Comparison of ENCODE assay signal across 26 cellular contexts in the genomic region with DNA sequence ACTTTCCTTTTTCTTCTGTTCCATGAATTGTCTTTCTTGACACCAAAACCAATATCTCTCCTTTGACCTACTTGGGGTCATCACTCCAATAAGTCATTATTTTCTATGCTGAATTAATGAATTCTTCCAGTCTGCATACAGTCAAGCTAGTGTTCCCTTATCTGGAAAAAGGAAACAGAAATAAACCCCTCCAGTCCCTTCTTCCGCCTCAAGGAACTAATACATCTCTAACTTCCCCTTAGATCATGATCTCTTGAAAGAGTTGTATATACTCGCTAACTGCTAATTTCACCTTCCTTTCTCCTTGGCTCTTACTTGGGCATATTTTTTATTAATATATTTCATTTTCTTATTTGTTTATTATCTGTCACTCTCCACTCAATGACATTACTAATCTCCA. TPM values are rescaled to one million over a fixed set of nuclear protein-coding genes. Genes with fewer than 3 reads are reported as not detected.
DNase-seq lines count a peak whose midpoint lies in the region; ATAC-seq, FAIRE-seq and TF ChIP-seq lines count a peak whose summit lies in the region.
"Had no signal": no experiment of that assay in that cellular context is flagged by ENCODE, and none has a peak within 500 bp of the region (broad histone marks: within the 10 kb centered on the region; RNA-seq: fewer than 3 reads in every experiment).

No MANE protein-coding gene starts in this region.

- peaks cover 17% of the 10 kb centered on the region for H3K9me3 Mint-ChIP-seq in activated T-helper 1 cell treated with anti-CD3 and anti-CD28 coated beads, Interleukin-12 subunit alpha, Interleukin-12 subunit beta, Interleukin-2, Interleukin-4 antibody, amounts not matched to agents 30 ng/mL and 10 ng/mL and 1 ng/mL, durations not matched to agents 14 hours and 24 hours and 36 hours
- H3K9me3 Mint-ChIP-seq: GM23338 had no signal

- peaks cover 4% of the 10 kb centered on the region for H3K36me3 Mint-ChIP-seq in activated T-helper 1 cell treated with anti-CD3 and anti-CD28 coated beads, Interleukin-12 subunit alpha, Interleukin-12 subunit beta, Interleukin-2, Interleukin-4 antibody, amounts not matched to agents 30 ng/mL and 10 ng/mL and 1 ng/mL, durations not matched to agents 14 hours and 24 hours and 36 hours (ENCODE audit: low read depth)
- H3K36me3 Mint-ChIP-seq: CD14-positive monocyte had no signal

- H3K9me2 ChIP-seq in OCI-LY7 (ENCODE audit: insufficient read depth, low read length): no peaks in the 10 kb centered on the region

- H2AFZ ChIP-seq in OCI-LY7 (ENCODE audit: low read length): peak overlapping the region; percentile 98; the same call in 1 of the 2 replicates
- no peak overlapping the region for H2AFZ ChIP-seq in K562 (ENCODE audit: low read depth, low read length)
- H2AFZ ChIP-seq: GM23338 had no signal

- POLR2A ChIA-PET in OCI-LY7 (lab: Charles Lee) (interaction anchor here (1.5 to 2.5 kb wide), 3 partner anchors 9 to 39 kb away, joined by 4 to 11 read pairs (median 9); no protein-coding TSS in a partner anchor), K562 (lab: Yijun Ruan, JAX) (no interaction called here)

- TF ChIP-seq POLR2A in K562 (conservative IDR thresholded peaks at IDR 0.05): no peak

- H3K9me3 ChIP-seq in OCI-LY7 (ENCODE audit: low read length) (peaks cover 12% of the 10 kb centered on the region; the same call in 1 of the 2 replicates), K562 (replicated peaks; ENCODE audit: control insufficient read depth, insufficient read depth, low read depth, low read length) (no peaks in the 10 kb centered on the region), small intestine (ENCODE audit: control insufficient read depth, low read depth) (no peaks in the 10 kb centered on the region)
- H3K9me3 ChIP-seq: Peyer's patch had no signal

- TF ChIP-seq EP300 in K562 (IDR thresholded peaks at IDR 0.05; ENCODE audit: low read length): no peak

- no peaks in the 10 kb centered on the region for H4K20me1 ChIP-seq in OCI-LY7 (ENCODE audit: insufficient read depth, low read length)
- H4K20me1 ChIP-seq in K562 (replicated peaks; ENCODE audit: control insufficient read depth, insufficient read depth, low read length): no peaks in the 10 kb centered on the region

- H3K4me2 ChIP-seq in OCI-LY7 (ENCODE audit: low read length) (no peak overlapping the region), K562 (ENCODE audit: insufficient read depth, low read length) (no peak overlapping the region)
- H3K4me2 ChIP-seq: GM23338 had no signal

- H3K9me1 ChIP-seq in K562 (ENCODE audit: control insufficient read depth, insufficient read depth, low read length): no peaks in the 10 kb centered on the region

- DNase-seq in CD1c-positive myeloid dendritic cell (ENCODE audit: extremely low spot score) (peak; percentile 51), HL-60 (ENCODE audit: low read depth in 1 of 2, low spot score in 1 of 2) (no peak), OCI-LY7 (ENCODE audit: low spot score) (no peak), K562 (ENCODE audit: extremely low read depth in 1 of 4, low spot score in 3 of 4) (no peak), NCI-H2171 treated with DMSO at 0.1 percent for 48 hours (lab: John Stamatoyannopoulos, UW) (no peak), T1000 (lab: John Stamatoyannopoulos, UW) (no peak), small intestine (no peak)
- no peak for DNase-seq in activated T-helper 1 cell treated with anti-CD3 and anti-CD28 coated beads, Interleukin-12 subunit alpha, Interleukin-12 subunit beta, Interleukin-2, Interleukin-4 antibody, amounts not matched to agents 30 ng/mL and 10 ng/mL and 1 ng/mL, durations not matched to agents 14 hours and 24 hours and 36 hours (ENCODE audit: low spot score)
- DNase-seq: COR-L47, DMS 273 treated with DMSO at 0.1 percent for 48 hours, GDM1, HCEC 1CT, NCI-H1092 treated with DMSO at 0.1 percent for 48 hours, NCI-H1694, NCI-H2107, NCI-H226, NCI-H524, NCI-H82, Peyer's patch, T-cell had no signal

- FAIRE-seq in K562 (lab: Jason Lieb, UNC) (no peak), small intestine (lab: Jason Lieb, UNC) (no peak)
- FAIRE-seq: GM12878 had no signal

- intact Hi-C loops in OCI-LY7 (cut with micrococcal nuclease; ENCODE audit: unreplicated experiment): loop anchor here (10.0 kb wide), 2 partner anchors 1113 to 1213 kb away; a partner anchor contains a TSS
- intact Hi-C loops in K562 (cut with micrococcal nuclease): no loop called here
- intact Hi-C loops in activated T-helper 1 cell treated with anti-CD3 and anti-CD28 coated beads, Interleukin-12 subunit alpha, Interleukin-12 subunit beta, Interleukin-2, Interleukin-4 antibody, amounts not matched to agents 30 ng/mL and 10 ng/mL and 1 ng/mL, durations not matched to agents 14 hours and 24 hours and 36 hours (cut with micrococcal nuclease): no loop called here

- ATAC-seq in K562: no peak
- ATAC-seq: GM12878, GM23338, Right ventricle myocardium inferior, T-cell had no signal

- H3K27me3 ChIP-seq in HL-60 (ENCODE audit: insufficient read depth, poor library complexity, severe bottlenecking): no peaks in the 10 kb centered on the region
- no peaks in the 10 kb centered on the region for H3K27me3 ChIP-seq in K562 (ENCODE audit: control insufficient read depth in 2 of 2, insufficient read depth in 2 of 2, low read length in 2 of 2)
- no peaks in the 10 kb centered on the region for H3K27me3 ChIP-seq in small intestine (ENCODE audit: control insufficient read depth in 2 of 2, insufficient read depth in 2 of 2, low read length in 2 of 2)
- H3K27me3 ChIP-seq: Peyer's patch had no signal

- WGBS in K562 (ENCODE audit: insufficient coverage, low coverage, missing lambda C conversion rate): 7% methylated on average over 2 of the region's 2 CpGs
- WGBS in small intestine, 3 donors: 82 to 92% (median 85%) methylated on average over 2 of the region's 2 CpGs

- no peaks in the 10 kb centered on the region for H3K36me3 ChIP-seq in OCI-LY7 (ENCODE audit: insufficient read depth, low read length)
- H3K36me3 ChIP-seq in K562 (ENCODE audit: control insufficient read depth, insufficient read depth, low read length): no peaks in the 10 kb centered on the region
- H3K36me3 ChIP-seq in small intestine (ENCODE audit: control insufficient read depth in 2 of 2, insufficient read depth in 2 of 2, low read length in 2 of 2): no peaks in the 10 kb centered on the region
- H3K36me3 ChIP-seq: Peyer's patch had no signal

- H3K4me3 ChIP-seq in HL-60 (replicated peaks; ENCODE audit: insufficient read depth, low read length): no peak overlapping the region
- H3K4me3 ChIP-seq in OCI-LY7 (ENCODE audit: low read depth, low read length, poor library complexity, severe bottlenecking): no peak overlapping the region
- H3K4me3 ChIP-seq in K562: no peak overlapping the region
- H3K4me3 ChIP-seq in small intestine (ENCODE audit: low read depth in 1 of 2, low read length in 2 of 2): no peak overlapping the region
- H3K4me3 ChIP-seq: GM12878, GM23338, Peyer's patch had no signal

- H3K4me3 Mint-ChIP-seq in activated T-helper 1 cell treated with anti-CD3 and anti-CD28 coated beads, Interleukin-12 subunit alpha, Interleukin-12 subunit beta, Interleukin-2, Interleukin-4 antibody, amounts not matched to agents 30 ng/mL and 10 ng/mL and 1 ng/mL, durations not matched to agents 14 hours and 24 hours and 36 hours: no peak overlapping the region
- H3K4me3 Mint-ChIP-seq: CD14-positive monocyte, GM23338 had no signal

- BruUV-seq in OCI-LY7 (replicated peaks; lab: Mats Ljungman, UMichigan) (no TSS peak), K562 (replicated peaks; lab: Mats Ljungman, UMichigan) (no TSS peak)

- TF ChIP-seq CTCF in HL-60 (IDR thresholded peaks at IDR 0.05; ENCODE audit: insufficient read depth, low read length) (no peak), OCI-LY7 (conservative IDR thresholded peaks at IDR 0.05; ENCODE audit: low read length) (no peak), K562 (IDR thresholded peaks at IDR 0.05 in 2 of 3, conservative IDR thresholded peaks at IDR 0.05 in 1 of 3; ENCODE audit: insufficient read depth in 2 of 3, low read depth in 1 of 3, low read length in 3 of 3) (no peak)

- H3K79me2 ChIP-seq in OCI-LY7 (ENCODE audit: insufficient read depth, low read depth, low read length) (no peaks in the 10 kb centered on the region), K562 (ENCODE audit: control insufficient read depth, insufficient read depth, low read length) (no peaks in the 10 kb centered on the region)

- H3K4me1 ChIP-seq in OCI-LY7 (ENCODE audit: insufficient read depth, low read length, poor library complexity, severe bottlenecking) (peaks cover 16% of the 10 kb centered on the region), K562 (replicated peaks in 1 of 2; ENCODE audit: control insufficient read depth in 2 of 2, insufficient read depth in 2 of 2, low read length in 2 of 2) (no peaks in the 10 kb centered on the region), small intestine (ENCODE audit: control insufficient read depth in 2 of 2, insufficient read depth in 1 of 2, low read depth in 1 of 2, low read length in 1 of 2) (no peaks in the 10 kb centered on the region)
- H3K4me1 ChIP-seq: Peyer's patch had no signal

- in situ Hi-C loops in K562 (cut with MboI): no loop called here

- TF ChIP-seq RAD21 in K562 (CRISPR knock-in tag; conservative IDR thresholded peaks at IDR 0.05 in 1 of 2, IDR thresholded peaks at IDR 0.05 in 1 of 2): no peak

- H3K27me3 Mint-ChIP-seq in activated T-helper 1 cell treated with anti-CD3 and anti-CD28 coated beads, Interleukin-12 subunit alpha, Interleukin-12 subunit beta, Interleukin-2, Interleukin-4 antibody, amounts not matched to agents 30 ng/mL and 10 ng/mL and 1 ng/mL, durations not matched to agents 14 hours and 24 hours and 36 hours (ENCODE audit: insufficient read depth): no peaks in the 10 kb centered on the region
- H3K27me3 Mint-ChIP-seq: T-cell had no signal

- CTCF ChIA-PET in OCI-LY7 (lab: Charles Lee; ENCODE audit: unreplicated experiment): no interaction called here
- CTCF ChIA-PET in K562 (lab: Yijun Ruan, JAX; ENCODE audit: low intra/inter-chr PET ratio): no interaction called here

- no peak overlapping the region for H3K9ac ChIP-seq in K562 (ENCODE audit: insufficient read depth in 1 of 2, low read depth in 2 of 2, low read length in 2 of 2)

- H3K4me1 Mint-ChIP-seq in activated T-helper 1 cell treated with anti-CD3 and anti-CD28 coated beads, Interleukin-12 subunit alpha, Interleukin-12 subunit beta, Interleukin-2, Interleukin-4 antibody, amounts not matched to agents 30 ng/mL and 10 ng/mL and 1 ng/mL, durations not matched to agents 14 hours and 24 hours and 36 hours (ENCODE audit: low read depth): peaks cover 17% of the 10 kb centered on the region
- H3K4me1 Mint-ChIP-seq: GM23338 had no signal

- H3K27ac ChIP-seq in HL-60 (replicated peaks) (peak overlapping the region; percentile 42), OCI-LY7 (ENCODE audit: low read depth, low read length, poor library complexity, severe bottlenecking) (no peak overlapping the region), K562 (ENCODE audit: extremely low read depth, low read depth, low read length) (no peak overlapping the region), small intestine (ENCODE audit: low read depth in 1 of 2, low read length in 1 of 2) (no peak overlapping the region)

- H3K27ac Mint-ChIP-seq in activated T-helper 1 cell treated with anti-CD3 and anti-CD28 coated beads, Interleukin-12 subunit alpha, Interleukin-12 subunit beta, Interleukin-2, Interleukin-4 antibody, amounts not matched to agents 30 ng/mL and 10 ng/mL and 1 ng/mL, durations not matched to agents 14 hours and 24 hours and 36 hours: no peak overlapping the region
- H3K27ac Mint-ChIP-seq: CD14-positive monocyte, GM23338, T-cell had no signal

RNA-seq across cellular contexts. Expression of a gene that starts 7.3 kb away (rescaled TPM):
- 98.4 and 115 TPM in 2 replicates for total RNA-seq in OCI-LY7 (2014; rRNA removed; shearing (Covaris generic))
- total RNA-seq in OCI-LY7 (2022): 72.1 and 84.1 TPM in 2 replicates
- total RNA-seq in K562 (2011; cell fraction: chromatin; rRNA removed; ENCODE audit: low replicate concordance): 0.76 and 3.6 TPM in 2 replicates
- total RNA-seq in K562 (2011; cell fraction: nucleolus; rRNA removed): 0.66 and 0.83 TPM in 2 replicates
- total RNA-seq in K562 (2011; cell fraction: nucleoplasm; rRNA removed): 0.95 and 0.99 TPM in 2 replicates
- 3.9 and 5.0 TPM in 2 replicates for total RNA-seq in K562 (2014; rRNA removed)
- total RNA-seq in K562 (2014; rRNA removed; fragmentation: Illumina TruSeq; extraction: Trizol): 8.9 and 9.3 TPM in 2 replicates
- 16.3 and 17.9 TPM in 2 replicates for total RNA-seq in K562 (2015; rRNA removed; fragmentation: Illumina TruSeq; extraction: Trizol)
- total RNA-seq in K562 (2021): 4.2 and 5.1 TPM in 2 replicates
- 0.77 and 1.5 TPM in 2 replicates for polyA plus RNA-seq in K562 (2011; rRNA removed)
- polyA plus RNA-seq in K562 (2011; cell fraction: cytosol; rRNA removed): 0.07 and 0.22 TPM in 2 replicates
- polyA plus RNA-seq in K562 (2011; cell fraction: nucleus; rRNA removed): 0.39 and 0.57 TPM in 2 replicates
- 9.7 and 15.5 TPM in 2 replicates for polyA plus RNA-seq in K562 (2012)
- polyA plus RNA-seq in K562 (2014; fragmentation: Illumina TruSeq; extraction: Trizol): 6.1 and 7.6 TPM in 2 replicates
- 10 to 100 TPM in 1 of 2 experiments, 1 to 10 TPM in 1; 8.9 to 12.6 TPM for polyA plus RNA-seq in K562 (2014; fragmentation: Nextera tagmentation; extraction: Ambion mirVana)
- polyA plus RNA-seq in K562 (2014; rRNA removed): 4.7 and 7.9 TPM in 2 replicates
- 1.3 and 5.1 TPM in 2 replicates for polyA minus RNA-seq in K562 (2011; rRNA and poly(A)+ RNA removed)
- polyA minus RNA-seq in K562 (2011; cell fraction: cytosol; rRNA and poly(A)+ RNA removed): 1.9 TPM in 1 of 2 replicates, not detected in the other
- 2.7 and 3.0 TPM in 2 replicates for polyA minus RNA-seq in K562 (2011; cell fraction: nucleus; rRNA and poly(A)+ RNA removed)
- 10 to 100 TPM in 1 of 3 donors, 1 to 10 TPM in 1, under 1 TPM in 1; 0.67 to 16.5 (median 3.7) TPM for polyA plus RNA-seq in small intestine
- total RNA-seq in activated T-helper 1 cell treated with anti-CD3 and anti-CD28 coated beads, Interleukin-12 subunit alpha, Interleukin-12 subunit beta, Interleukin-2, Interleukin-4 antibody, amounts not matched to agents 30 ng/mL and 10 ng/mL and 1 ng/mL, durations not matched to agents 14 hours and 24 hours and 36 hours: 64.3 and 65.3 TPM in 2 replicates
- total RNA-seq: A673, GM23338, M059J had no signal
